Comparison of ENCODE assay signal across 18 cellular contexts in genomic region chr7:25858200-25858561, GRCh38.
A peak's percentile ranks its signal among the peaks of the same experiment; 100 is the strongest.
DNase-seq lines count a peak whose midpoint lies in the region; ATAC-seq and TF ChIP-seq lines count a peak whose summit lies in the region.
"Had no signal": no experiment of that assay in that cellular context is flagged by ENCODE, and none has a peak within 500 bp of the region (broad histone marks: within the 10 kb centered on the region; RNA-seq: fewer than 3 reads in every experiment).

No MANE protein-coding gene starts in this region.

- POLR2A ChIA-PET in RWPE1 (lab: Yijun Ruan, JAX; ENCODE audit: low non-redundant PET) = no interaction called here

- CTCF ChIA-PET in RWPE1 (lab: Yijun Ruan, JAX) = no interaction called here
- CTCF ChIA-PET in activated CD8-positive, alpha-beta memory T cell treated with anti-CD3 and anti-CD28 coated beads, Interleukin-2, amount 10 ng/mL, durations not matched to agents 7 days and 5 days (lab: Charles Lee) = no interaction called here

- no peaks in the 10 kb centered on the region for H3K9me3 Mint-ChIP-seq in T-helper 2 cell treated with Interferon-gamma antibody and Interleukin-4, amounts not matched to agents 5 μg/mL and 100 μg/mL, for 36 hours
- H3K9me3 Mint-ChIP-seq in activated CD8-positive, alpha-beta memory T cell treated with anti-CD3 and anti-CD28 coated beads, Interleukin-2, amount 10 ng/mL, durations not matched to agents 7 days and 5 days (ENCODE audit: low read depth) = no peaks in the 10 kb centered on the region
- H3K9me3 Mint-ChIP-seq: stimulated activated naive CD8-positive, alpha-beta T cell treated with anti-CD3 and anti-CD28 coated beads, Interleukin-15, Interleukin-2, amounts not matched to agents 100 ng/mL and 50 ng/mL, for 24 hours had no signal

- peaks cover 9% of the 10 kb centered on the region for H3K36me3 Mint-ChIP-seq in T-helper 2 cell treated with Interferon-gamma antibody and Interleukin-4, amounts not matched to agents 5 μg/mL and 100 μg/mL, for 36 hours (ENCODE audit: low read depth)
- H3K36me3 Mint-ChIP-seq in activated CD8-positive, alpha-beta memory T cell treated with anti-CD3 and anti-CD28 coated beads, Interleukin-2, amount 10 ng/mL, durations not matched to agents 7 days and 5 days = peaks cover 12% of the 10 kb centered on the region

- H3K4me1 ChIP-seq in HAP-1 (peaks cover 38% of the 10 kb centered on the region), skeletal muscle tissue (ENCODE audit: control insufficient read depth in 3 of 3, insufficient read depth in 3 of 3, low read length in 3 of 3) (peaks cover 2 to 22% (median 16%) of the 10 kb centered on the region in 3 donors)

- H3K4me3 ChIP-seq in HAP-1 (peak overlapping the region; percentile 47; the same call in 1 of the 2 replicates), iPS-18c (ENCODE audit: insufficient read depth, low read depth, low read length) (peak overlapping the region; percentile 65; the same call in 1 of the 2 replicates), skeletal muscle tissue (ENCODE audit: low read length in 3 of 3) (peak overlapping the region in 2 of 3 donors; percentile 66 to 74)
- H3K4me3 ChIP-seq: ovary had no signal

- peaks cover 49% of the 10 kb centered on the region for H3K4me1 Mint-ChIP-seq in T-helper 2 cell treated with Interferon-gamma antibody and Interleukin-4, amounts not matched to agents 5 μg/mL and 100 μg/mL, for 36 hours (ENCODE audit: low read depth)
- peaks cover 56% of the 10 kb centered on the region for H3K4me1 Mint-ChIP-seq in activated CD8-positive, alpha-beta memory T cell treated with anti-CD3 and anti-CD28 coated beads, Interleukin-2, amount 10 ng/mL, durations not matched to agents 7 days and 5 days

- H3K27ac ChIP-seq in RWPE1 = peak overlapping the region; percentile 97
- peak overlapping the region; percentile 91 for H3K27ac ChIP-seq in skeletal muscle tissue (ENCODE audit: low read depth, low read length)
- H3K27ac ChIP-seq: ovary had no signal

- H3K9me3 ChIP-seq in HAP-1 (no peaks in the 10 kb centered on the region), iPS-18c (ENCODE audit: control insufficient read depth, insufficient read depth, low read length) (no peaks in the 10 kb centered on the region), skeletal muscle tissue (ENCODE audit: control insufficient read depth in 3 of 3, low read length in 3 of 3) (no peaks in the 10 kb centered on the region)
- H3K9me3 ChIP-seq: ovary had no signal

- H3K36me3 ChIP-seq in HAP-1 (replicated peaks) = no peaks in the 10 kb centered on the region
- no peaks in the 10 kb centered on the region for H3K36me3 ChIP-seq in skeletal muscle tissue (ENCODE audit: control insufficient read depth in 3 of 3, insufficient read depth in 3 of 3, low read length in 3 of 3)
- H3K36me3 ChIP-seq: cardiac muscle cell, ovary, upper lobe of left lung had no signal

- H3K27me3 ChIP-seq in HAP-1 (ENCODE audit: low read depth) (no peaks in the 10 kb centered on the region), skeletal muscle tissue (ENCODE audit: control insufficient read depth in 3 of 3, insufficient read depth in 3 of 3, low read length in 3 of 3) (peaks cover 14 to 29% (median 16%) of the 10 kb centered on the region in 3 donors)

- H3K9ac ChIP-seq in skeletal muscle tissue (ENCODE audit: low read depth in 1 of 3, low read length in 3 of 3) = peak overlapping the region in 2 of 3 donors; percentile 65 to 84

- ATAC-seq in activated CD8-positive, alpha-beta memory T cell treated with anti-CD3 and anti-CD28 coated beads, Interleukin-2, amount 10 ng/mL, durations not matched to agents 7 days and 5 days = no peak
- ATAC-seq: sciatic nerve had no signal

- H3K27ac Mint-ChIP-seq in T-helper 2 cell treated with Interferon-gamma antibody and Interleukin-4, amounts not matched to agents 5 μg/mL and 100 μg/mL, for 36 hours = no peak overlapping the region
- no peak overlapping the region for H3K27ac Mint-ChIP-seq in activated CD8-positive, alpha-beta memory T cell treated with anti-CD3 and anti-CD28 coated beads, Interleukin-2, amount 10 ng/mL, durations not matched to agents 7 days and 5 days
- H3K27ac Mint-ChIP-seq: stimulated activated naive CD8-positive, alpha-beta T cell treated with anti-CD3 and anti-CD28 coated beads, Interleukin-15, Interleukin-2, amounts not matched to agents 100 ng/mL and 50 ng/mL, for 24 hours had no signal

- TF ChIP-seq CTCF in RWPE1 (conservative IDR thresholded peaks at IDR 0.05; ENCODE audit: low read depth) = no peak

- H3K27me3 Mint-ChIP-seq in T-helper 2 cell treated with Interferon-gamma antibody and Interleukin-4, amounts not matched to agents 5 μg/mL and 100 μg/mL, for 36 hours (ENCODE audit: low read depth) = peaks cover 37% of the 10 kb centered on the region
- H3K27me3 Mint-ChIP-seq in activated CD8-positive, alpha-beta memory T cell treated with anti-CD3 and anti-CD28 coated beads, Interleukin-2, amount 10 ng/mL, durations not matched to agents 7 days and 5 days = peaks cover 39% of the 10 kb centered on the region

- H3K4me3 Mint-ChIP-seq in T-helper 2 cell treated with Interferon-gamma antibody and Interleukin-4, amounts not matched to agents 5 μg/mL and 100 μg/mL, for 36 hours = no peak overlapping the region
- H3K4me3 Mint-ChIP-seq in activated CD8-positive, alpha-beta memory T cell treated with anti-CD3 and anti-CD28 coated beads, Interleukin-2, amount 10 ng/mL, durations not matched to agents 7 days and 5 days = no peak overlapping the region
- H3K4me3 Mint-ChIP-seq: stimulated activated naive CD8-positive, alpha-beta T cell treated with anti-CD3 and anti-CD28 coated beads, Interleukin-15, Interleukin-2, amounts not matched to agents 100 ng/mL and 50 ng/mL, for 24 hours had no signal

- in situ Hi-C loops in HAP-1 (cut with MboI; ENCODE audit: low sequenced_read_pairs) = loop anchor here (5.0 to 10.0 kb wide), 2 partner anchors 133 to 1299 kb away; partner anchors contain the start of gene HOXA7

- no peak for DNase-seq in HAP-1 (ENCODE audit: low spot score in 2 of 2)
- DNase-seq in RWPE1 (ENCODE audit: low spot score) = no peak
- no peak for DNase-seq in T-helper 2 cell treated with Interferon-gamma antibody and Interleukin-4, amounts not matched to agents 5 μg/mL and 100 μg/mL, for 36 hours (ENCODE audit: low spot score)
- no peak for DNase-seq in activated CD8-positive, alpha-beta memory T cell treated with anti-CD3 and anti-CD28 coated beads, Interleukin-2, amount 10 ng/mL, durations not matched to agents 7 days and 5 days
- no peak for DNase-seq in NCI-H82 treated with DMSO at 0.1 percent for 48 hours (lab: John Stamatoyannopoulos, UW; ENCODE audit: unreplicated experiment)
- DNase-seq: activated CD4-positive, alpha-beta T cell treated with anti-CD3 and anti-CD28 coated beads, Interleukin-2, amount 50 U/mL, for 4 hours; activated naive CD4-positive, alpha-beta T cell; activated T-cell treated with anti-CD3 and anti-CD28 coated beads for 4 hours; amygdala; NCI-H2081 treated with DMSO at 0.1 percent for 48 hours; ovary; stimulated activated CD4-positive, alpha-beta T cell treated with anti-CD3 and anti-CD28 coated beads, Interleukin-2, amount 100 ng/mL, for 24 hours had no signal
